3 cellular contexts compared by ENCODE assay signal in genomic region chr6:13212096-13212495, GRCh38.
"Had no signal": no experiment of that assay in that cellular context is flagged by ENCODE, and none has a peak within 500 bp of the region (broad histone marks: within the 10 kb centered on the region; RNA-seq: fewer than 3 reads in every experiment).

No MANE protein-coding gene starts in this region.

- DNase-seq: IMR-90, KBM-7, KG1 had no signal
